8 cellular contexts compared by ENCODE assay signal in the genomic region with DNA sequence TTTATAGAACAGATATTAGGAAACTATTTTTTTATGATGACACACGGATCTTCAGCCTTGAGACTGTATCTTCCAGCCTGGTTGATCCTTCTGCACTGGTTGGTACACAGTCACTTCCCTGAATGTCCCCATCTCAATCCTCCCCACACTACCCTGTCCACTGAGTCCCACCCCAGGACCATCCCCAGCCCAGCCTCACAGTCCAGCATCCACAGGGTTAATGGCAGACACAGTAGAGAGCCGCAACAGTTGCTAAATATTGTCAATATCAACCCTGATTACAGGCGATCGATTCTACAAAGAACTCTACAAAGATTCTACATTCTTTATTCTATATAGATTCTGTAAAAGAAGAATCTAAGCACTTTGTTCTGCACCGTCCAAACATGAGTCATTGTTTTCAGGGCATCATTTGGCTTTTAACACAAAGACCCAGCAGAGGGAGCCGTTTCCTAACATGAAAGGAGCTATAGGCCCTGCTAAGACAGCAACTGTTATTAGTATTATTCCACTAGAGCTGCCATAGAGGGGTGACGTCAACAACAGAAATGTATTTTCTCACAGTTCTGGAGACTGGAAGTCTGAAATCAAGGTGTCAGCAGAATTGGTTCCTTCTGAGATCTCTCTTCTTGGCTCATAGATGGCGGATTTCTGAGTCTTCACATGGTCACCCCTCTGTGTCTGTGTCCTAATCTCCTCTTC. TPM values are rescaled to one million over a fixed set of nuclear protein-coding genes. Genes with fewer than 3 reads are reported as not detected.
A peak's percentile ranks its signal among the peaks of the same experiment; 100 is the strongest.
DNase-seq lines count a peak whose midpoint lies in the region; TF ChIP-seq lines count a peak whose summit lies in the region.

No MANE protein-coding gene starts in this region.

- H3K27ac Mint-ChIP-seq in glutamatergic neuron (ENCODE audit: unreplicated experiment), result peak overlapping the region; percentile 67

- intact Hi-C loops in prostate gland (cut with DNase I), result loop anchor here (2.0 to 10.0 kb wide), 6 partner anchors 125 to 408 kb away; a partner anchor contains a TSS

- 19% methylated on average over 8 of the region's 8 CpGs for WGBS in prostate gland

- CTCF ChIA-PET in HEK293T (lab: Yijun Ruan, JAX), result interaction anchor here (0.6 to 1.1 kb wide), 6 partner anchors 178 to 373 kb away, joined by 3 to 14 read pairs (median 3); no protein-coding TSS in a partner anchor

- H3K4me1 Mint-ChIP-seq in glutamatergic neuron (ENCODE audit: low read depth, unreplicated experiment), result peaks cover 32% of the 10 kb centered on the region

- DNase-seq in GM04503 (ENCODE audit: low read depth), result peak; percentile 71
- peak; percentile 81 for DNase-seq in HEK293T (ENCODE audit: extremely low spot score)
- peak; percentile 88 for DNase-seq in NB4 (ENCODE audit: low read depth)
- peak; percentile 92 for DNase-seq in SK-MEL-5 (ENCODE audit: low read depth, low spot score)
- peak; percentile 81 for DNase-seq in activated naive CD4-positive, alpha-beta T cell treated with anti-CD3 and anti-CD28 coated beads, Interleukin-2, amount 50 U/mL, for 16 hours
- DNase-seq in glutamatergic neuron, result peak; percentile 59
- peak; percentile 87 for DNase-seq in prostate gland (ENCODE audit: low spot score)
- DNase-seq in mesenteric fat pad (ENCODE audit: low spot score), result no peak

- H3K4me3 ChIP-seq in NB4 (ENCODE audit: low read depth, low read length) (no peak overlapping the region), prostate gland (no peak overlapping the region)

- no peaks in the 10 kb centered on the region for H3K9me3 Mint-ChIP-seq in glutamatergic neuron (ENCODE audit: unreplicated experiment)

- peaks cover 1% of the 10 kb centered on the region for H3K27me3 Mint-ChIP-seq in glutamatergic neuron (ENCODE audit: unreplicated experiment)

- H3K4me3 Mint-ChIP-seq in glutamatergic neuron (ENCODE audit: unreplicated experiment), result peak overlapping the region; percentile 50

- in situ Hi-C loops in SK-MEL-5 (cut with HindIII; ENCODE audit: low pct_unique_long_range_greater_than_20kb, low sequenced_read_pairs), result no loop called here

- no peaks in the 10 kb centered on the region for H3K36me3 Mint-ChIP-seq in glutamatergic neuron (ENCODE audit: unreplicated experiment)

- TF ChIP-seq CTCF in NB4 (IDR thresholded peaks at IDR 0.05; ENCODE audit: low read depth, low read length) (peak; percentile 66), glutamatergic neuron (IDR thresholded peaks at IDR 0.05; ENCODE audit: partially characterized antibody, unreplicated experiment) (peak; percentile 65), prostate gland (IDR thresholded peaks at IDR 0.05) (peak; percentile 53 to 91 (median 80))

- no peaks in the 10 kb centered on the region for H3K36me3 ChIP-seq in prostate gland

- TF ChIP-seq POLR2A in NB4 (IDR thresholded peaks at IDR 0.05; ENCODE audit: extremely low read depth, insufficient read length) (no peak), prostate gland (IDR thresholded peaks at IDR 0.05) (no peak)

- H3K27me3 ChIP-seq in prostate gland (replicated peaks; ENCODE audit: insufficient read depth), result no peaks in the 10 kb centered on the region

- H3K9me3 ChIP-seq in prostate gland, result no peaks in the 10 kb centered on the region

- H3K4me1 ChIP-seq in prostate gland (replicated peaks), result no peaks in the 10 kb centered on the region

- POLR2A ChIA-PET in HEK293T (lab: Yijun Ruan, JAX), result interaction anchor here (0.6 to 1.0 kb wide), 2 partner anchors 125 to 162 kb away, joined by 5 to 7 read pairs; a partner anchor contains a TSS

- H3K27ac ChIP-seq in prostate gland, result no peak overlapping the region

TF ChIP-seq in HEK293T, 16 proteins besides CTCF, POLR2A, EP300 and RAD21:
- TF ChIP-seq, protein P1, sequence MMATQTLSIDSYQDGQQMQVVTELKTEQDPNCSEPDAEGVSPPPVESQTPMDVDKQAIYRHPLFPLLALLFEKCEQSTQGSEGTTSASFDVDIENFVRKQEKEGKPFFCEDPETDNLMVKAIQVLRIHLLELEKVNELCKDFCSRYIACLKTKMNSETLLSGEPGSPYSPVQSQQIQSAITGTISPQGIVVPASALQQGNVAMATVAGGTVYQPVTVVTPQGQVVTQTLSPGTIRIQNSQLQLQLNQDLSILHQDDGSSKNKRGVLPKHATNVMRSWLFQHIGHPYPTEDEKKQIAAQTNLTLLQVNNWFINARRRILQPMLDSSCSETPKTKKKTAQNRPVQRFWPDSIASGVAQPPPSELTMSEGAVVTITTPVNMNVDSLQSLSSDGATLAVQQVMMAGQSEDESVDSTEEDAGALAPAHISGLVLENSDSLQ (IDR thresholded peaks at IDR 0.05), result no peak
- TF ChIP-seq LEF1 (IDR thresholded peaks at IDR 0.05; ENCODE audit: borderline replicate concordance), result no peak
- TF ChIP-seq ELF4 (IDR thresholded peaks at IDR 0.05), result no peak
- no peak for TF ChIP-seq NFRKB (IDR thresholded peaks at IDR 0.05)
- no peak for TF ChIP-seq ZNF384 (IDR thresholded peaks at IDR 0.05)
- no peak for TF ChIP-seq ARNT (IDR thresholded peaks at IDR 0.05)
- TF ChIP-seq CTBP1 (IDR thresholded peaks at IDR 0.05; ENCODE audit: borderline replicate concordance), result no peak
- TF ChIP-seq SUZ12 (IDR thresholded peaks at IDR 0.05), result no peak
- TF ChIP-seq FOXM1 (IDR thresholded peaks at IDR 0.05; ENCODE audit: borderline replicate concordance), result no peak
- TF ChIP-seq HDGF (IDR thresholded peaks at IDR 0.05; ENCODE audit: borderline replicate concordance), result no peak
- no peak for TF ChIP-seq L3MBTL2 (conservative IDR thresholded peaks at IDR 0.05)

RNA-seq across cellular contexts. Expression of a gene that starts 30.1 kb away (rescaled TPM):
- total RNA-seq in SK-MEL-5 (2014; rRNA removed; shearing (Covaris generic)), result 7.9 and 11.9 TPM in 2 replicates
- polyA plus RNA-seq in SK-MEL-5 (2015; cell fraction: cytosol; rRNA removed), result 32.5 and 32.7 TPM in 2 replicates
- polyA plus RNA-seq in SK-MEL-5 (2015; cell fraction: nucleus; rRNA removed), result 20.6 and 23.8 TPM in 2 replicates
- 6.9 TPM for total RNA-seq in glutamatergic neuron (ENCODE audit: unreplicated experiment)
- 1 to 10 TPM; 5.7 to 7.0 TPM for total RNA-seq in prostate gland
- 41.5 TPM for total RNA-seq in mesenteric fat pad
